1 cellular context compared by ENCODE assay signal in the genomic region with DNA sequence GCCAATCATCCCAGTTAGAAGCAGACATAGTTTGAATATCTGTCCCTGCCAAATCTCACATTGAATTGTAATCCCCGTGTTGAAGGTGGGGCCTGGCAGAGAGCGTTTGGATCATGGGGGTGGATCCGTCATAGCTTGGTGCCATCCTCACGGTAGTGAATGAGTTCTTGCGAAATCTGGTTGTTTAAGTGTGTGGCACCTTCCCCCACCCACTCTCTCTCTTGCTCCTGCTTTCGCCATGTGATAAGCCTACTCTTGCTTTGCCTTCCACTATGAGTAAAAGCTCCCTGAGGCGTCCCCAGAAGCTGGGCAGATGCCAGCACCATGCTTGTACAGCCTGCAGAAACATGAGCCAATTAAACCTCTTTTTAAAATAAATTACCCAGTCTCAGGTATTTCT.
TF ChIP-seq lines count a peak whose summit lies in the region.

No MANE protein-coding gene starts in this region.

TF ChIP-seq in HepG2, 621 proteins besides CTCF, POLR2A, EP300 and RAD21:
- TF ChIP-seq CEBPB (IDR thresholded peaks at IDR 0.05; ENCODE audit: borderline replicate concordance, low read depth, low read length) = 0 out of 2 replicates have a peak, but pooled peaks have one; percentile 38
- no peak for TF ChIP-seq MZF1 (CRISPR knock-in tag; IDR thresholded peaks at IDR 0.05; ENCODE audit: borderline replicate concordance)
